8 cellular contexts compared by ENCODE assay signal in the genomic region with DNA sequence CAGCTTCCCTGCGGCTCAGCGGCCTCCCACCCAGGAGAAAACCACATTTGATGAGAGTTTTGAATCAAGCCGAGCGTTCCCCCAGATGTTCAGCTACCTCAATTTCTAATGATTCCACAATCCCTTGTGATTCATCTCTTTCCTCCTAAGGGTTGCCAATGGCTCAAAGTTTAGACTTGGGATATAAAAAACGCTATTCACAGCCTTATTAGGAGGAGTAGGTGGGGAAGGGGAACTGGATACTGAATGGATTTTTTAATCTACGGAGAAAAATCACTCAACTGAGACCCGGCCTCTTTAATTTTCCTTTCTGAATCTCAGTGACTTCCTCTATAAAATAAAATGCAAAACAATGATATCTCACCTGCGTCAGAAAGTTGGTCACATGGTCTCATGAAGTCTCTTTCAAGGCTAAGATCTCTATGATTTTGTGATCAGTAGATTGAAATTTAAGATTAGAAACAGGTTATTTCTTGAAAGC.
A peak's percentile ranks its signal among the peaks of the same experiment; 100 is the strongest.
DNase-seq lines count a peak whose midpoint lies in the region; ATAC-seq, FAIRE-seq and TF ChIP-seq lines count a peak whose summit lies in the region.

No MANE protein-coding gene starts in this region.

- DNase-seq in HAP-1 (ENCODE audit: low spot score in 2 of 2) (no peak), astrocyte (ENCODE audit: low read depth) (peak; percentile 52), iPS DF 6.9 (ENCODE audit: low read depth, low spot score) (no peak), HK-2 (ENCODE audit: unreplicated experiment) (no peak), iPS-NIHi7 (ENCODE audit: extremely low spot score) (no peak)
- no peak for DNase-seq in stimulated activated naive B cell treated with anti-CD40 and anti-IgM and Interleukin-4, amounts not matched to agents 10 μg/mL and 1 μg/mL and 100 μg/mL, for 72 hours
- no peak for DNase-seq in activated CD4-positive, alpha-beta T cell treated with anti-CD3 and anti-CD28 coated beads, Interleukin-2, amount 10 ng/mL, durations not matched to agents 7 days and 5 days

- H3K9me3 ChIP-seq in HAP-1 (no peaks in the 10 kb centered on the region), astrocyte (ENCODE audit: insufficient read depth, low read depth, low read length) (no peaks in the 10 kb centered on the region), iPS DF 6.9 (ENCODE audit: control insufficient read depth, insufficient read depth, low read length) (no peaks in the 10 kb centered on the region)

- no peak for FAIRE-seq in astrocyte (lab: Jason Lieb, UNC)

- no peak for TF ChIP-seq CTCF in astrocyte (IDR thresholded peaks at IDR 0.05; ENCODE audit: insufficient read depth, low read depth, low read length)

- ATAC-seq in stimulated activated naive B cell treated with anti-CD40 and anti-IgM and Interleukin-4, amounts not matched to agents 10 μg/mL and 1 μg/mL and 100 μg/mL, for 72 hours (replicated peaks) = peak; percentile 57
- no peak for ATAC-seq in GM18858 (IDR thresholded peaks at IDR 0.05; ENCODE audit: unreplicated experiment)

- peak overlapping the region; percentile 75 for H3K4me3 Mint-ChIP-seq in astrocyte (ENCODE audit: unreplicated experiment)
- H3K4me3 Mint-ChIP-seq in stimulated activated naive B cell treated with anti-CD40 and anti-IgM and Interleukin-4, amounts not matched to agents 10 μg/mL and 1 μg/mL and 100 μg/mL, for 72 hours = peak overlapping the region; percentile 80 to 86
- no peak overlapping the region for H3K4me3 Mint-ChIP-seq in activated CD4-positive, alpha-beta T cell treated with anti-CD3 and anti-CD28 coated beads, Interleukin-2, amount 10 ng/mL, durations not matched to agents 7 days and 5 days

- no peaks in the 10 kb centered on the region for H3K79me2 ChIP-seq in astrocyte (ENCODE audit: insufficient read depth, low read length)

- no peaks in the 10 kb centered on the region for H3K36me3 Mint-ChIP-seq in astrocyte (ENCODE audit: low read depth, unreplicated experiment)
- no peaks in the 10 kb centered on the region for H3K36me3 Mint-ChIP-seq in stimulated activated naive B cell treated with anti-CD40 and anti-IgM and Interleukin-4, amounts not matched to agents 10 μg/mL and 1 μg/mL and 100 μg/mL, for 72 hours
- no peaks in the 10 kb centered on the region for H3K36me3 Mint-ChIP-seq in activated CD4-positive, alpha-beta T cell treated with anti-CD3 and anti-CD28 coated beads, Interleukin-2, amount 10 ng/mL, durations not matched to agents 7 days and 5 days (ENCODE audit: low read depth)

- POLR2A ChIA-PET in activated CD4-positive, alpha-beta T cell treated with anti-CD3 and anti-CD28 coated beads, Interleukin-2, amount 10 ng/mL, durations not matched to agents 7 days and 5 days (lab: Charles Lee) = no interaction called here

- WGBS in iPS DF 6.9 (ENCODE audit: insufficient coverage, insufficient read length) = no CpG with 5 or more reads among the region's 8 CpGs

- H3K4me3 ChIP-seq in HAP-1 (peak overlapping the region; percentile 23; the same call in 1 of the 2 replicates), astrocyte (ENCODE audit: insufficient read depth, low read depth, low read length) (peak overlapping the region; percentile 61), iPS DF 6.9 (ENCODE audit: low read length) (peak overlapping the region; percentile 52; the same call in 1 of the 2 replicates)

- peak overlapping the region; percentile 88 for H2AFZ ChIP-seq in astrocyte (ENCODE audit: low read depth, low read length)

- H3K9ac ChIP-seq in astrocyte (ENCODE audit: low read length) = peak overlapping the region; percentile 79

- CTCF ChIA-PET in activated CD4-positive, alpha-beta T cell treated with anti-CD3 and anti-CD28 coated beads, Interleukin-2, amount 10 ng/mL, durations not matched to agents 7 days and 5 days (lab: Charles Lee) = no interaction called here

- H3K36me3 ChIP-seq in HAP-1 (replicated peaks) (no peaks in the 10 kb centered on the region), astrocyte (ENCODE audit: insufficient read depth, low read length) (no peaks in the 10 kb centered on the region), iPS DF 6.9 (ENCODE audit: control insufficient read depth, insufficient read depth, low read length) (no peaks in the 10 kb centered on the region)

- H3K27ac ChIP-seq in astrocyte (ENCODE audit: low read depth, low read length) (peak overlapping the region; percentile 38), iPS DF 6.9 (ENCODE audit: low read length) (no peak overlapping the region)

- H4K20me1 ChIP-seq in astrocyte (ENCODE audit: insufficient read depth, low read length) = no peaks in the 10 kb centered on the region

- H3K27me3 ChIP-seq in HAP-1 (ENCODE audit: low read depth) = peaks cover 3% of the 10 kb centered on the region; the same call in 1 of the 2 replicates
- H3K27me3 ChIP-seq in astrocyte (ENCODE audit: insufficient read depth, low read length) = no peaks in the 10 kb centered on the region
- no peaks in the 10 kb centered on the region; the same call in 1 of the 2 replicates for H3K27me3 ChIP-seq in iPS DF 6.9 (ENCODE audit: control insufficient read depth, insufficient read depth, low read length)

- H3K4me1 Mint-ChIP-seq in astrocyte (ENCODE audit: low read depth, unreplicated experiment) = peaks cover 26% of the 10 kb centered on the region
- peaks cover 10 to 22% of the 10 kb centered on the region in 2 donors for H3K4me1 Mint-ChIP-seq in stimulated activated naive B cell treated with anti-CD40 and anti-IgM and Interleukin-4, amounts not matched to agents 10 μg/mL and 1 μg/mL and 100 μg/mL, for 72 hours
- peaks cover 13% of the 10 kb centered on the region for H3K4me1 Mint-ChIP-seq in activated CD4-positive, alpha-beta T cell treated with anti-CD3 and anti-CD28 coated beads, Interleukin-2, amount 10 ng/mL, durations not matched to agents 7 days and 5 days

- H3K27ac Mint-ChIP-seq in astrocyte (ENCODE audit: unreplicated experiment) = no peak overlapping the region
- peak overlapping the region; percentile 83 for H3K27ac Mint-ChIP-seq in stimulated activated naive B cell treated with anti-CD40 and anti-IgM and Interleukin-4, amounts not matched to agents 10 μg/mL and 1 μg/mL and 100 μg/mL, for 72 hours
- no peak overlapping the region for H3K27ac Mint-ChIP-seq in activated CD4-positive, alpha-beta T cell treated with anti-CD3 and anti-CD28 coated beads, Interleukin-2, amount 10 ng/mL, durations not matched to agents 7 days and 5 days

- H3K9me3 Mint-ChIP-seq in astrocyte (ENCODE audit: unreplicated experiment) = no peaks in the 10 kb centered on the region
- H3K9me3 Mint-ChIP-seq in stimulated activated naive B cell treated with anti-CD40 and anti-IgM and Interleukin-4, amounts not matched to agents 10 μg/mL and 1 μg/mL and 100 μg/mL, for 72 hours = no peaks in the 10 kb centered on the region
- no peaks in the 10 kb centered on the region for H3K9me3 Mint-ChIP-seq in activated CD4-positive, alpha-beta T cell treated with anti-CD3 and anti-CD28 coated beads, Interleukin-2, amount 10 ng/mL, durations not matched to agents 7 days and 5 days

- H3K4me1 ChIP-seq in HAP-1 = peaks cover 13% of the 10 kb centered on the region
- peaks cover 4% of the 10 kb centered on the region for H3K4me1 ChIP-seq in astrocyte (ENCODE audit: insufficient read depth, low read length)
- H3K4me1 ChIP-seq in iPS DF 6.9 (ENCODE audit: control insufficient read depth, insufficient read depth, low read length) = peaks cover 2% of the 10 kb centered on the region; the same call in 1 of the 2 replicates

- peak overlapping the region; percentile 93 for H3K4me2 ChIP-seq in astrocyte (ENCODE audit: low read length)

- H3K27me3 Mint-ChIP-seq in astrocyte (ENCODE audit: low read depth, unreplicated experiment) = no peaks in the 10 kb centered on the region
- no peaks in the 10 kb centered on the region for H3K27me3 Mint-ChIP-seq in stimulated activated naive B cell treated with anti-CD40 and anti-IgM and Interleukin-4, amounts not matched to agents 10 μg/mL and 1 μg/mL and 100 μg/mL, for 72 hours
- peaks cover 48% of the 10 kb centered on the region for H3K27me3 Mint-ChIP-seq in activated CD4-positive, alpha-beta T cell treated with anti-CD3 and anti-CD28 coated beads, Interleukin-2, amount 10 ng/mL, durations not matched to agents 7 days and 5 days

- in situ Hi-C loops in HAP-1 (cut with MboI; ENCODE audit: low sequenced_read_pairs) = no loop called here
